ENCODE assay signal across 8 cellular contexts in genomic region chr5:108521841-108522506, GRCh38.
DNase-seq lines count a peak whose midpoint lies in the region; ATAC-seq and TF ChIP-seq lines count a peak whose summit lies in the region.

No MANE protein-coding gene starts in this region.

- TF ChIP-seq CTCF in AG04449 (IDR thresholded peaks at IDR 0.05; ENCODE audit: insufficient read depth, low read length, missing control alignments) (peak; percentile 66), GM10248 (IDR thresholded peaks at IDR 0.05; ENCODE audit: control extremely low read depth, extremely low read depth, low read depth, missing control alignments) (peak; percentile 56), foreskin fibroblast (IDR thresholded peaks at IDR 0.05; ENCODE audit: low read depth, low read length) (peak; percentile 51)

- DNase-seq in AG04449 (ENCODE audit: low read depth, low spot score) (peak; percentile 23), GM10248 (ENCODE audit: extremely low spot score) (peak; percentile 28), MV-4-11 (lab: John Stamatoyannopoulos, UW) (peak; percentile 42), T-cell (peak in 3 of 34 experiments; percentile 1 to 13 (median 2)), foreskin fibroblast (peak; percentile 34 to 78), pons (ENCODE audit: low spot score) (peak; percentile 40)
- DNase-seq in stimulated activated CD4-positive, alpha-beta T cell treated with anti-CD3 and anti-CD28 coated beads, Interleukin-15, amount 100 ng/mL, for 24 hours = no peak

- POLR2A ChIA-PET in AG04449 (lab: Yijun Ruan, JAX) (no interaction called here), GM10248 (lab: Yijun Ruan, JAX) (no interaction called here), T-cell (lab: Charles Lee) (no interaction called here)

- H3K36me3 Mint-ChIP-seq in T-cell = no peaks in the 10 kb centered on the region

- no peak overlapping the region for H3K4me3 Mint-ChIP-seq in T-cell

- H3K4me3 ChIP-seq in AG04449 (ENCODE audit: low read depth, low read length) (no peak overlapping the region), foreskin fibroblast (ENCODE audit: low read depth in 1 of 2, low read length in 2 of 2) (no peak overlapping the region)

- no peak overlapping the region for H3K27ac Mint-ChIP-seq in T-cell

- ATAC-seq in HG02571 (IDR thresholded peaks at IDR 0.05; ENCODE audit: unreplicated experiment) (peak; percentile 49), T-cell (replicated peaks in 1 of 4) (peak; percentile 46 to 70 (median 58))

- peaks cover 9 to 22% of the 10 kb centered on the region in 2 donors for H3K27me3 Mint-ChIP-seq in T-cell

- peaks cover 0 to 2% (median 0%) of the 10 kb centered on the region in 3 donors for H3K4me1 Mint-ChIP-seq in T-cell

- H3K9me3 Mint-ChIP-seq in T-cell = peaks cover 6 to 8% (median 6%) of the 10 kb centered on the region in 3 donors

- CTCF ChIA-PET in AG04449 (lab: Yijun Ruan, JAX) (interaction anchor here (0.6 to 2.0 kb wide), 20 partner anchors 12 to 961 kb away, joined by 3 to 10 read pairs (median 4); partner anchors contain the start of gene FBXL17), GM10248 (lab: Yijun Ruan, JAX) (interaction anchor here (0.8 to 2.1 kb wide), 17 partner anchors 10 to 947 kb away, joined by 3 to 8 read pairs (median 3); no protein-coding TSS in a partner anchor), T-cell (lab: Charles Lee) (interaction anchor here (0.6 kb wide), 2 partner anchors 55 to 262 kb away, joined by 3 to 11 read pairs; no protein-coding TSS in a partner anchor)
